Comparison of ENCODE assay signal across 19 cellular contexts in the genomic region with DNA sequence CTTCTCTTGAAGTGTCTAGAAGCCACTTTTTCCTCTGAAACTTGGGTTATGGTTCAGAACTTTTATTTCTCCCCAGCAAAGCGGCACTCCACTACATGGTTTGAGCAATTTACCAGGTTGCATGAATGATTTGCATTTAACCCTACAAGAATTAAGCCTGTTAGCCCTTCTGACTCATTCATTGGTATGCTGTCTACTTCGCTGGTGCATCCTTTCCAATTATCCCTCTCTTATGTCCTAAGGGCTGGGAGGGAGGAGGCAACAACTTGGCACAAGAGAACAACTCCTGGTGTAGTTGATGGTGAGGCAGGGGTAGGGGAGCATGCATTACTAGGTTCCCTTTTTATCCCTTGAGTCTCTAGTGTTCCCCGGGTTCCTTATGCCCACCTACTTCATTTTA.
"Had no signal": no experiment of that assay in that cellular context is flagged by ENCODE, and none has a peak within 500 bp of the region (broad histone marks: within the 10 kb centered on the region; RNA-seq: fewer than 3 reads in every experiment).

No MANE protein-coding gene starts in this region.

- DNase-seq: cortex of kidney; dorsolateral prefrontal cortex; effector CD8-positive, alpha-beta T cell; foreskin fibroblast; immature natural killer cell; left colon; mucosa of descending colon; naive thymus-derived CD8-positive, alpha-beta T cell; posterior cingulate gyrus; sigmoid colon; stimulated activated CD4-positive, alpha-beta T cell treated with anti-CD3 and anti-CD28 coated beads, Interleukin-2, amount 100 ng/mL, for 24 hours; stimulated activated CD4-positive, alpha-beta T cell treated with anti-CD3 and anti-CD28 coated beads, Interleukin-4, amount 100 ng/mL, for 4 hours; stimulated activated naive B cell treated with anti-CD40 and anti-IgM and Interleukin-4, amounts not matched to agents 10 μg/mL and 1 μg/mL and 100 μg/mL, for 72 hours; stimulated activated naive CD8-positive, alpha-beta T cell treated with anti-CD3 and anti-CD28 coated beads, Interleukin-15, amount 100 ng/mL, for 72 hours; testis had no signal

- H3K27ac ChIP-seq: dorsolateral prefrontal cortex, esophagus muscularis mucosa, right atrium auricular region, sigmoid colon, skin epidermis, testis, tibial nerve had no signal

- H3K4me3 ChIP-seq: dorsolateral prefrontal cortex, esophagus muscularis mucosa, mucosa of descending colon, right atrium auricular region, sigmoid colon, skin epidermis, testis, tibial nerve had no signal

- H3K9me3 ChIP-seq: esophagus muscularis mucosa, mucosa of descending colon, right atrium auricular region, sigmoid colon, testis, tibial nerve had no signal

- ATAC-seq: left colon; mucosa of descending colon; naive thymus-derived CD8-positive, alpha-beta T cell; stimulated activated naive B cell treated with anti-CD40 and anti-IgM and Interleukin-4, amounts not matched to agents 10 μg/mL and 1 μg/mL and 100 μg/mL, for 72 hours; stimulated activated naive CD8-positive, alpha-beta T cell treated with anti-CD3 and anti-CD28 coated beads, Interleukin-15, amount 100 ng/mL, for 72 hours had no signal

- H3K36me3 ChIP-seq: esophagus muscularis mucosa, right atrium auricular region, sigmoid colon, tibial nerve had no signal

- H3K4me1 ChIP-seq: esophagus muscularis mucosa, right atrium auricular region, sigmoid colon, testis, tibial nerve had no signal

- H3K27me3 ChIP-seq: dorsolateral prefrontal cortex, esophagus muscularis mucosa, right atrium auricular region, sigmoid colon, testis, tibial nerve had no signal
